ENCODE assay signal across 22 cellular contexts in the genomic region with DNA sequence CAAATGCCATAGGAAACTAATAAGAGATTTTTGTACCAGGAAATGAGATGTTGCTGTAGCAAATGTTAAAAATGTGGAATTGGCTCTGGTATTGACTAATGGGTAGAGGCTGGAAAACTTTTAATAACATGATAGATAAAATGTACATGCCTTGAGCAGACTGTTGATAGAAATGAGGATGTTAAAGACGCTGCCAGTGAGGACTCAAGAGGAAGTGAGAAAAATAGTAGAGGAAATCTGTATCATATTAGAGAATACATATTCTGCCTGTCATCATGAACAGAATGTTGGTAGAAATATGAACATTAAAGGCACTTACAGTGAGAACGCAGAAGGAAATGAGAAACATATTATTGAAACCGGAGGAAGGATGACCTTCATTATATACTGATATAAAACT.
"Had no signal": no experiment of that assay in that cellular context is flagged by ENCODE, and none has a peak within 500 bp of the region (broad histone marks: within the 10 kb centered on the region; RNA-seq: fewer than 3 reads in every experiment).

No MANE protein-coding gene starts in this region.

- H3K27me3 Mint-ChIP-seq: stimulated activated memory B cell treated with anti-CD40 and anti-IgM and Interleukin-4, amounts not matched to agents 10 μg/mL and 1 μg/mL and 100 μg/mL, for 72 hours; stimulated activated naive CD8-positive, alpha-beta T cell treated with anti-CD3 and anti-CD28 coated beads, Interleukin-15, amount 100 ng/mL, for 72 hours had no signal

- H3K4me3 Mint-ChIP-seq: natural killer cell; neural crest cell; stimulated activated memory B cell treated with anti-CD40 and anti-IgM and Interleukin-4, amounts not matched to agents 10 μg/mL and 1 μg/mL and 100 μg/mL, for 72 hours; stimulated activated naive CD8-positive, alpha-beta T cell treated with anti-CD3 and anti-CD28 coated beads, Interleukin-15, amount 100 ng/mL, for 72 hours had no signal

- H3K36me3 Mint-ChIP-seq: natural killer cell; stimulated activated memory B cell treated with anti-CD40 and anti-IgM and Interleukin-4, amounts not matched to agents 10 μg/mL and 1 μg/mL and 100 μg/mL, for 72 hours had no signal

- H3K27ac Mint-ChIP-seq: natural killer cell; stimulated activated memory B cell treated with anti-CD40 and anti-IgM and Interleukin-4, amounts not matched to agents 10 μg/mL and 1 μg/mL and 100 μg/mL, for 72 hours; stimulated activated naive CD8-positive, alpha-beta T cell treated with anti-CD3 and anti-CD28 coated beads, Interleukin-15, amount 100 ng/mL, for 72 hours had no signal

- H3K4me1 ChIP-seq: spleen, testis, transverse colon had no signal

- H3K27ac ChIP-seq: dorsolateral prefrontal cortex, spleen, testis, transverse colon had no signal

- H3K4me3 ChIP-seq: dorsolateral prefrontal cortex, lung, mucosa of descending colon, spleen, testis, transverse colon had no signal

- H3K9me3 ChIP-seq: mucosa of descending colon, testis, transverse colon had no signal

- H3K27me3 ChIP-seq: spleen, testis, transverse colon had no signal

- DNase-seq: cortex of kidney; dorsolateral prefrontal cortex; effector CD8-positive, alpha-beta T cell; foreskin melanocyte; head of caudate nucleus; hippocampal formation; left colon; left ventricle myocardium superior; mucosa of descending colon; natural killer cell; posterior cingulate gyrus; spleen; stimulated activated CD4-positive, alpha-beta T cell treated with anti-CD3 and anti-CD28 coated beads, Interleukin-15, amount 100 ng/mL, for 24 hours; stimulated activated CD4-positive, alpha-beta T cell treated with anti-CD3 and anti-CD28 coated beads, Interleukin-1b, Interleukin-23, amount 100 ng/mL, for 48 hours; stimulated activated CD4-positive, alpha-beta T cell treated with anti-CD3 and anti-CD28 coated beads, Interleukin-4, amount 100 ng/mL, for 24 hours; stimulated activated naive CD8-positive, alpha-beta T cell treated with anti-CD3 and anti-CD28 coated beads, Interleukin-15, amount 100 ng/mL, for 72 hours; testis; transverse colon had no signal

- H3K36me3 ChIP-seq: spleen, transverse colon had no signal

- ATAC-seq: left colon; left ventricle myocardium superior; mucosa of descending colon; natural killer cell; sciatic nerve; stimulated activated memory B cell treated with anti-CD40 and anti-IgM and Interleukin-4, amounts not matched to agents 10 μg/mL and 1 μg/mL and 100 μg/mL, for 72 hours; stimulated activated naive CD8-positive, alpha-beta T cell treated with anti-CD3 and anti-CD28 coated beads, Interleukin-15, amount 100 ng/mL, for 72 hours had no signal

- H3K4me1 Mint-ChIP-seq: natural killer cell; neural crest cell; stimulated activated naive CD8-positive, alpha-beta T cell treated with anti-CD3 and anti-CD28 coated beads, Interleukin-15, amount 100 ng/mL, for 72 hours had no signal

- H3K9me3 Mint-ChIP-seq: neural crest cell had no signal
